Comparison of ENCODE assay signal across 8 cellular contexts in the genomic region with DNA sequence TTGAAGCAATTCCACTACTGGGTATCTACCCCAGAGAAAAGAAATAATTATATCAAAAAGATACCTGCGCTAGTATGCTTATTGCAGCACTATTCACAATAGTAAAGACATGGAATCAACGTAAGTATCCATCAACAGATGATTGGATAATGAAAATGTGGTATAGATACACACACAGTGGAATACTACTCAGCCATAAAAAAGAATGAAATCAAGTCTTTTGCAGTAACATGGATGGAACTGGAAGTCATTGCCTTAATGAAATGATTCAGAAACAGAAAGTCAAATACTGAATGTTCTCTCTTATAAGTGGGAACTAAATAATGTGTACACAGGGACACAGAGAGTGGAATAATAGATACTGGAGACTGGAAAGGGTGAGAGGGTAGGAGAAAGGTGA.
"Had no signal": no experiment of that assay in that cellular context is flagged by ENCODE, and none has a peak within 500 bp of the region (broad histone marks: within the 10 kb centered on the region; RNA-seq: fewer than 3 reads in every experiment).

No MANE protein-coding gene starts in this region.

- H3K4me3 ChIP-seq: GM12878 had no signal

- DNase-seq: GDM1, GF-D8 had no signal

- ATAC-seq: GM12878 had no signal

- FAIRE-seq: G401.6, GM12878, GM12891, GM12892, GM18507, GM19239 had no signal
